Comparison of ENCODE assay signal across 21 cellular contexts in genomic region chr13:68736961-68737360, GRCh38.
"Had no signal": no experiment of that assay in that cellular context is flagged by ENCODE, and none has a peak within 500 bp of the region (broad histone marks: within the 10 kb centered on the region; RNA-seq: fewer than 3 reads in every experiment).

No MANE protein-coding gene starts in this region.

- H3K4me1 Mint-ChIP-seq: activated naive CD8-positive, alpha-beta T cell treated with anti-CD3 and anti-CD28 coated beads, Interleukin-2, amount 10 ng/mL, durations not matched to agents 7 days and 5 days; central memory CD8-positive, alpha-beta T cell; immature natural killer cell; naive B cell; stimulated activated effector memory CD8-positive, alpha-beta T cell treated with anti-CD3 and anti-CD28 coated beads, Interleukin-12 subunit alpha, Interleukin-12 subunit beta, amount 100 ng/mL, for 72 hours had no signal

- H3K27me3 ChIP-seq: brain microvascular endothelial cell, colonic mucosa, esophagus muscularis mucosa, ovary, right lobe of liver, stomach had no signal

- H3K4me3 ChIP-seq: colonic mucosa, esophagus muscularis mucosa, mucosa of descending colon, ovary, right lobe of liver, stomach had no signal

- H3K9me3 ChIP-seq: colonic mucosa, esophagus muscularis mucosa, mucosa of descending colon, ovary, right lobe of liver, stomach had no signal

- ATAC-seq: left ventricle myocardium superior; mucosa of descending colon; right lobe of liver; stimulated activated effector memory CD8-positive, alpha-beta T cell treated with anti-CD3 and anti-CD28 coated beads, Interleukin-12 subunit alpha, Interleukin-12 subunit beta, amount 100 ng/mL, for 72 hours had no signal

- H3K4me1 ChIP-seq: colonic mucosa, esophagus muscularis mucosa, right lobe of liver, stomach had no signal

- H3K9me3 Mint-ChIP-seq: activated naive CD8-positive, alpha-beta T cell treated with anti-CD3 and anti-CD28 coated beads, Interleukin-2, amount 10 ng/mL, durations not matched to agents 7 days and 5 days; type B pancreatic cell had no signal

- H3K36me3 Mint-ChIP-seq: activated CD4-positive, alpha-beta memory T cell treated with anti-CD3 and anti-CD28 coated beads for 36 hours; activated naive CD8-positive, alpha-beta T cell treated with anti-CD3 and anti-CD28 coated beads, Interleukin-2, amount 10 ng/mL, durations not matched to agents 7 days and 5 days; immature natural killer cell; naive B cell; stimulated activated effector memory CD8-positive, alpha-beta T cell treated with anti-CD3 and anti-CD28 coated beads, Interleukin-12 subunit alpha, Interleukin-12 subunit beta, amount 100 ng/mL, for 72 hours; type B pancreatic cell had no signal

- H3K36me3 ChIP-seq: brain microvascular endothelial cell, colonic mucosa, esophagus muscularis mucosa, ovary, right lobe of liver, stomach, WERI-Rb-1 had no signal

- H3K27ac Mint-ChIP-seq: activated CD4-positive, alpha-beta memory T cell treated with anti-CD3 and anti-CD28 coated beads for 36 hours; activated naive CD8-positive, alpha-beta T cell treated with anti-CD3 and anti-CD28 coated beads, Interleukin-2, amount 10 ng/mL, durations not matched to agents 7 days and 5 days; immature natural killer cell; naive B cell; stimulated activated effector memory CD8-positive, alpha-beta T cell treated with anti-CD3 and anti-CD28 coated beads, Interleukin-12 subunit alpha, Interleukin-12 subunit beta, amount 100 ng/mL, for 72 hours; T-helper 1 cell treated with Interleukin-12 subunit alpha and Interleukin-12 subunit beta and Interleukin-4 antibody, amounts not matched to agents 30 μg/mL and 1 μg/mL, for 36 hours; type B pancreatic cell had no signal

- H3K4me3 Mint-ChIP-seq: activated CD4-positive, alpha-beta memory T cell treated with anti-CD3 and anti-CD28 coated beads for 36 hours; activated naive CD8-positive, alpha-beta T cell treated with anti-CD3 and anti-CD28 coated beads, Interleukin-2, amount 10 ng/mL, durations not matched to agents 7 days and 5 days; central memory CD8-positive, alpha-beta T cell; immature natural killer cell; naive B cell; stimulated activated effector memory CD8-positive, alpha-beta T cell treated with anti-CD3 and anti-CD28 coated beads, Interleukin-12 subunit alpha, Interleukin-12 subunit beta, amount 100 ng/mL, for 72 hours; T-helper 1 cell treated with Interleukin-12 subunit alpha and Interleukin-12 subunit beta and Interleukin-4 antibody, amounts not matched to agents 30 μg/mL and 1 μg/mL, for 36 hours; type B pancreatic cell had no signal

- DNase-seq: activated CD4-positive, alpha-beta memory T cell treated with anti-CD3 and anti-CD28 coated beads for 36 hours; activated naive CD8-positive, alpha-beta T cell treated with anti-CD3 and anti-CD28 coated beads, Interleukin-2, amount 10 ng/mL, durations not matched to agents 7 days and 5 days; amygdala; brain microvascular endothelial cell; colonic mucosa; immature natural killer cell; kidney glomerular epithelial cell; left ventricle myocardium superior; mucosa of descending colon; naive B cell; ovary; right lobe of liver; small intestine; stimulated activated CD4-positive, alpha-beta T cell treated with anti-CD3 and anti-CD28 coated beads, Interleukin-4, amount 100 ng/mL, for 24 hours; stomach; WERI-Rb-1 had no signal

- H3K27me3 Mint-ChIP-seq: activated CD4-positive, alpha-beta memory T cell treated with anti-CD3 and anti-CD28 coated beads for 36 hours; activated naive CD8-positive, alpha-beta T cell treated with anti-CD3 and anti-CD28 coated beads, Interleukin-2, amount 10 ng/mL, durations not matched to agents 7 days and 5 days; central memory CD8-positive, alpha-beta T cell; naive B cell; type B pancreatic cell had no signal

- H3K27ac ChIP-seq: brain microvascular endothelial cell, colonic mucosa, esophagus muscularis mucosa, ovary, right lobe of liver, stomach, WERI-Rb-1 had no signal
